Comparison of ENCODE assay signal across 1 cellular context in genomic region chr19:53101518-53101917, GRCh38.
TF ChIP-seq lines count a peak whose summit lies in the region.

No MANE protein-coding gene starts in this region.

TF ChIP-seq in SK-N-SH, 30 proteins besides CTCF, POLR2A, EP300 and RAD21 (continued from another document):
- TF ChIP-seq, protein P1, sequence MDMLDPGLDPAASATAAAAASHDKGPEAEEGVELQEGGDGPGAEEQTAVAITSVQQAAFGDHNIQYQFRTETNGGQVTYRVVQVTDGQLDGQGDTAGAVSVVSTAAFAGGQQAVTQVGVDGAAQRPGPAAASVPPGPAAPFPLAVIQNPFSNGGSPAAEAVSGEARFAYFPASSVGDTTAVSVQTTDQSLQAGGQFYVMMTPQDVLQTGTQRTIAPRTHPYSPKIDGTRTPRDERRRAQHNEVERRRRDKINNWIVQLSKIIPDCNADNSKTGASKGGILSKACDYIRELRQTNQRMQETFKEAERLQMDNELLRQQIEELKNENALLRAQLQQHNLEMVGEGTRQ (IDR thresholded peaks at IDR 0.05; ENCODE audit: borderline replicate concordance, low read depth, low read length): no peak
- TF ChIP-seq RFX5 (IDR thresholded peaks at IDR 0.05; ENCODE audit: low read length): no peak
- TF ChIP-seq, protein P2, sequence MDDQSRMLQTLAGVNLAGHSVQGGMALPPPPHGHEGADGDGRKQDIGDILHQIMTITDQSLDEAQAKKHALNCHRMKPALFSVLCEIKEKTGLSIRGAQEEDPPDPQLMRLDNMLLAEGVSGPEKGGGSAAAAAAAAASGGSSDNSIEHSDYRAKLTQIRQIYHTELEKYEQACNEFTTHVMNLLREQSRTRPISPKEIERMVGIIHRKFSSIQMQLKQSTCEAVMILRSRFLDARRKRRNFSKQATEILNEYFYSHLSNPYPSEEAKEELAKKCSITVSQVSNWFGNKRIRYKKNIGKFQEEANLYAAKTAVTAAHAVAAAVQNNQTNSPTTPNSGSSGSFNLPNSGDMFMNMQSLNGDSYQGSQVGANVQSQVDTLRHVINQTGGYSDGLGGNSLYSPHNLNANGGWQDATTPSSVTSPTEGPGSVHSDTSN (IDR thresholded peaks at IDR 0.05): no peak
- TF ChIP-seq ELF1 (IDR thresholded peaks at IDR 0.05): no peak
- no peak for TF ChIP-seq MXI1 (IDR thresholded peaks at IDR 0.05; ENCODE audit: low read depth, low read length)
- TF ChIP-seq TEAD4 (IDR thresholded peaks at IDR 0.05; ENCODE audit: borderline replicate concordance, insufficient read depth): no peak
- TF ChIP-seq NRF1 (IDR thresholded peaks at IDR 0.05; ENCODE audit: low read depth, low read length): no peak
- TF ChIP-seq MEF2A (IDR thresholded peaks at IDR 0.05; ENCODE audit: borderline replicate concordance, low read depth): no peak
- TF ChIP-seq YY1 (IDR thresholded peaks at IDR 0.05; ENCODE audit: low read depth): no peak
- no peak for TF ChIP-seq TAF1 (IDR thresholded peaks at IDR 0.05; ENCODE audit: borderline replicate concordance, low read depth, low read length)
- TF ChIP-seq MAX (IDR thresholded peaks at IDR 0.05; ENCODE audit: low read depth): no peak
- no peak for TF ChIP-seq POLR2AphosphoS5 (IDR thresholded peaks at IDR 0.05; ENCODE audit: low read depth, low read length)
- TF ChIP-seq RCOR1 (IDR thresholded peaks at IDR 0.05; ENCODE audit: low read length): no peak
